In the genomic region with DNA sequence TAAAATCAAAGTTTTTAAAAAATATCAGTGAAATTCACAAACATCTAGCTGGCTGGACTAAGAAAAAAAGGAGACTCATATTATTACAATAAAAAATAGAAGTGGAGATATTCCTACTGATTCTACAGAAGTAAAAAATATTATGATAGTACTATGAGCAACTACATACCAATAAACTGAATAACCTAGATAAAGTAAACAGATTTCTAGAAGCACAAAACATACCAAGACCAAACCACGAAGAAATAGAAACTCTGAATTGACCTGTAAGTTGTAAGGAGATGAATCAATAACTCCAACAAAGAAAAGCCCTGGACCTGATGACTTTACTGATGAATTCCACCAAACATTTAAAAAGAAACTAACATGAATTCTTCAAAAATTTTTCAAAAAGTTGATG, we compare ENCODE assay signal across 19 cellular contexts.
DNase-seq lines count a peak whose midpoint lies in the region; ATAC-seq and TF ChIP-seq lines count a peak whose summit lies in the region.
"Had no signal": no experiment of that assay in that cellular context is flagged by ENCODE, and none has a peak within 500 bp of the region (broad histone marks: within the 10 kb centered on the region; RNA-seq: fewer than 3 reads in every experiment).

No MANE protein-coding gene starts in this region.

- no peak overlapping the region for H3K23ac ChIP-seq in mesenchymal stem cell (ENCODE audit: low read length in 2 of 2)

- ATAC-seq in RWPE2 (ENCODE audit: low read depth) = peak; percentile 42; the same call in 1 of the 3 replicates
- ATAC-seq: A549 had no signal

- no peak overlapping the region for H3K27ac ChIP-seq in RWPE2 (ENCODE audit: poor library complexity, severe bottlenecking)
- H3K27ac ChIP-seq in fibroblast of lung (ENCODE audit: insufficient read depth, low read length) = no peak overlapping the region
- no peak overlapping the region for H3K27ac ChIP-seq in mesenchymal stem cell (ENCODE audit: low read length, poor library complexity, severe bottlenecking)
- no peak overlapping the region for H3K27ac ChIP-seq in esophagus muscularis mucosa (replicated peaks in 1 of 4)
- H3K27ac ChIP-seq: A549, C4-2B, SK-N-MC had no signal

- H2BK12ac ChIP-seq in mesenchymal stem cell (ENCODE audit: low read length in 2 of 2) = no peak overlapping the region

- no peak overlapping the region for H3K4ac ChIP-seq in mesenchymal stem cell (ENCODE audit: low read depth in 1 of 2, low read length in 2 of 2)

- H3K36me3 ChIP-seq in RWPE2 (ENCODE audit: low read depth) = no peaks in the 10 kb centered on the region
- no peaks in the 10 kb centered on the region for H3K36me3 ChIP-seq in fibroblast of lung (ENCODE audit: control insufficient read depth, insufficient read depth, low read length)
- no peaks in the 10 kb centered on the region for H3K36me3 ChIP-seq in mesenchymal stem cell (ENCODE audit: control insufficient read depth in 1 of 2, insufficient read depth in 2 of 2, low read depth in 1 of 2, low read length in 2 of 2)
- no peaks in the 10 kb centered on the region for H3K36me3 ChIP-seq in esophagus muscularis mucosa

- H3K4me2 ChIP-seq in fibroblast of lung (ENCODE audit: extremely low read depth, insufficient read depth, low read length) = no peak overlapping the region
- no peak overlapping the region for H3K4me2 ChIP-seq in mesenchymal stem cell (ENCODE audit: low read length, poor library complexity, severe bottlenecking)
- H3K4me2 ChIP-seq: A549 had no signal

- no peak overlapping the region for H2AK5ac ChIP-seq in mesenchymal stem cell (ENCODE audit: low read length, severe bottlenecking)

- H2AFZ ChIP-seq in fibroblast of lung (ENCODE audit: low read length) (no peak overlapping the region), mesenchymal stem cell (ENCODE audit: low read depth, low read length) (no peak overlapping the region)

- no peak overlapping the region for H2BK5ac ChIP-seq in mesenchymal stem cell (ENCODE audit: low read depth, low read length, poor library complexity, severe bottlenecking)

- no peak for TF ChIP-seq EP300 in esophagus muscularis mucosa (IDR thresholded peaks at IDR 0.05)

- H4K20me1 ChIP-seq in fibroblast of lung (ENCODE audit: control insufficient read depth, extremely low read depth, insufficient read depth, low read length) = no peaks in the 10 kb centered on the region

- WGBS in mesenchymal stem cell = no CpG with 5 or more reads among the region's 1 CpG
- 86% methylated on average over 1 of the region's 1 CpG for WGBS in esophagus muscularis mucosa

- no peak overlapping the region for H3K14ac ChIP-seq in mesenchymal stem cell (ENCODE audit: low read length in 2 of 2)

- H3K9ac ChIP-seq in fibroblast of lung (ENCODE audit: insufficient read depth, low read length) (no peak overlapping the region), mesenchymal stem cell (ENCODE audit: low read length) (no peak overlapping the region)

- H3K9me3 ChIP-seq in RWPE2 (ENCODE audit: severe bottlenecking) (no peaks in the 10 kb centered on the region), fibroblast of lung (ENCODE audit: control insufficient read depth, insufficient read depth, low read depth, low read length) (no peaks in the 10 kb centered on the region), mesenchymal stem cell (ENCODE audit: control insufficient read depth, low read length) (peaks cover 27% of the 10 kb centered on the region), esophagus muscularis mucosa (peaks cover 0 to 15% (median 4%) of the 10 kb centered on the region in 4 donors)
- H3K9me3 ChIP-seq: A549 had no signal

- no peak overlapping the region for H4K8ac ChIP-seq in mesenchymal stem cell (ENCODE audit: low read length)

- intact Hi-C loops in esophagus muscularis mucosa (cut with DNase I) = no loop called here

- H2BK120ac ChIP-seq in mesenchymal stem cell (ENCODE audit: low read depth, low read length) = no peak overlapping the region

- no peaks in the 10 kb centered on the region for H3K79me2 ChIP-seq in fibroblast of lung (ENCODE audit: control insufficient read depth, insufficient read depth, low read length)

- no peak for TF ChIP-seq CTCF in RWPE2 (IDR thresholded peaks at IDR 0.05; ENCODE audit: poor library complexity, severe bottlenecking)
- TF ChIP-seq CTCF in fibroblast of lung (conservative IDR thresholded peaks at IDR 0.05 in 1 of 2, IDR thresholded peaks at IDR 0.05 in 1 of 2; ENCODE audit: low read depth in 1 of 2, low read length in 2 of 2) = no peak
- no peak for TF ChIP-seq CTCF in esophagus muscularis mucosa (IDR thresholded peaks at IDR 0.05)

- H3K4me1 ChIP-seq in RWPE2 (ENCODE audit: insufficient read depth, poor library complexity, severe bottlenecking) = no peaks in the 10 kb centered on the region
- no peaks in the 10 kb centered on the region for H3K4me1 ChIP-seq in fibroblast of lung (ENCODE audit: control insufficient read depth, extremely low read depth, insufficient read depth, low read length)
- no peaks in the 10 kb centered on the region for H3K4me1 ChIP-seq in mesenchymal stem cell (ENCODE audit: control insufficient read depth, insufficient read depth, low read depth, low read length)
- H3K4me1 ChIP-seq in esophagus muscularis mucosa = no peaks in the 10 kb centered on the region
- H3K4me1 ChIP-seq: A549 had no signal

- no peaks in the 10 kb centered on the region for H3K79me1 ChIP-seq in mesenchymal stem cell (replicated peaks; ENCODE audit: low read length, poor library complexity, severe bottlenecking)

- peak; percentile 82 for DNase-seq in ELR (ENCODE audit: low read depth)
- no peak for DNase-seq in RWPE2 (ENCODE audit: low spot score)
- DNase-seq in fibroblast of lung (ENCODE audit: low read depth in 2 of 2) = peak; percentile 14 to 25
- peak; percentile 36 for DNase-seq in mesenchymal stem cell
- no peak for DNase-seq in esophagus muscularis mucosa (ENCODE audit: extremely low spot score)
- no peak for DNase-seq in activated gamma-delta T cell treated with Interleukin-2 at 50 U/mL for 16 hours
- no peak for DNase-seq in NCI-H2171 treated with DMSO at 0.1 percent for 48 hours (lab: John Stamatoyannopoulos, UW)
- DNase-seq: DMS79; Karpas-422; MM.1S; NCI-H1092; NCI-H1436 treated with DMSO at 0.1 percent for 48 hours; NCI-H2029 treated with DMSO at 0.1 percent for 48 hours; NCI-H748 treated with DMSO at 0.1 percent for 48 hours; NK-92 treated with Interleukin-12 subunit alpha and Interleukin-12 subunit beta, amount 100 ng/mL, for 24 hours; SHP77 had no signal

- TF ChIP-seq POLR2A in esophagus muscularis mucosa (IDR thresholded peaks at IDR 0.05; ENCODE audit: low read depth) = no peak

- no peak overlapping the region for H3K4me3 ChIP-seq in RWPE2 (ENCODE audit: severe bottlenecking)
- H3K4me3 ChIP-seq in fibroblast of lung (replicated peaks in 1 of 4; ENCODE audit: control extremely low read depth in 1 of 4, insufficient read depth in 1 of 4, low read depth in 3 of 4, low read length in 4 of 4) = no peak overlapping the region
- H3K4me3 ChIP-seq in mesenchymal stem cell (ENCODE audit: insufficient read depth in 1 of 2, low read depth in 1 of 2, low read length in 2 of 2) = no peak overlapping the region
- H3K4me3 ChIP-seq in esophagus muscularis mucosa = no peak overlapping the region
- H3K4me3 ChIP-seq: A549, SK-N-MC had no signal

- no peak overlapping the region for H2BK15ac ChIP-seq in mesenchymal stem cell (ENCODE audit: low read depth, poor library complexity, severe bottlenecking)

- no peak overlapping the region for H3K18ac ChIP-seq in mesenchymal stem cell (ENCODE audit: low read depth in 1 of 2, low read length in 2 of 2)

- no peak overlapping the region for H4K91ac ChIP-seq in mesenchymal stem cell (ENCODE audit: low read length)

- H3K27me3 ChIP-seq in RWPE2 (ENCODE audit: insufficient read depth, poor library complexity, severe bottlenecking) = no peaks in the 10 kb centered on the region
- H3K27me3 ChIP-seq in fibroblast of lung (ENCODE audit: control insufficient read depth, insufficient read depth, low read length) = no peaks in the 10 kb centered on the region
- H3K27me3 ChIP-seq in mesenchymal stem cell (ENCODE audit: control insufficient read depth in 1 of 2, insufficient read depth in 1 of 2, low read length in 2 of 2) = no peaks in the 10 kb centered on the region
- no peaks in the 10 kb centered on the region for H3K27me3 ChIP-seq in esophagus muscularis mucosa

Comparison
In these comparisons a context has a peak if more than half of its experiments do, and no peak if none do; other contexts are left out.
1. DNase-seq: peak in ELR (single experiment), fibroblast of lung (2 of 2) and mesenchymal stem cell (single experiment); none in RWPE2 (single experiment), esophagus muscularis mucosa (single experiment), activated gamma-delta T cell treated with Interleukin-2 at 50 U/mL for 16 hours (single experiment) and NCI-H2171 treated with DMSO at 0.1 percent for 48 hours (single experiment).